In genomic region chr6:52255434-52255833, GRCh38 we compare ENCODE assay signal across 24 cellular contexts. TPM values are rescaled to one million over a fixed set of nuclear protein-coding genes. Genes with fewer than 3 reads are reported as not detected.
A peak's percentile ranks its signal among the peaks of the same experiment; 100 is the strongest.
DNase-seq lines count a peak whose midpoint lies in the region; ATAC-seq, FAIRE-seq and TF ChIP-seq lines count a peak whose summit lies in the region.
"Had no signal": no experiment of that assay in that cellular context is flagged by ENCODE, and none has a peak within 500 bp of the region (broad histone marks: within the 10 kb centered on the region; RNA-seq: fewer than 3 reads in every experiment).

No MANE protein-coding gene starts in this region.

- TF ChIP-seq CTCF in HepG2 (CRISPR knock-in tag; IDR thresholded peaks at IDR 0.05) (no peak), right lobe of liver (IDR thresholded peaks at IDR 0.05) (no peak)

- H3K4me1 Mint-ChIP-seq in T-helper 2 cell treated with Interferon-gamma antibody and Interleukin-4, amounts not matched to agents 5 μg/mL and 100 μg/mL, for 36 hours (ENCODE audit: low read depth), result peaks cover 32% of the 10 kb centered on the region
- peaks cover 46% of the 10 kb centered on the region for H3K4me1 Mint-ChIP-seq in activated CD4-positive, alpha-beta memory T cell treated with anti-CD3 and anti-CD28 coated beads, Interleukin-2, amount 10 ng/mL, durations not matched to agents 7 days and 5 days
- peaks cover 50% of the 10 kb centered on the region for H3K4me1 Mint-ChIP-seq in stimulated activated naive CD8-positive, alpha-beta T cell treated with anti-CD3 and anti-CD28 coated beads, Interleukin-15, amount 100 ng/mL, for 72 hours

- TF ChIP-seq RAD21 in HepG2 (CRISPR knock-in tag; IDR thresholded peaks at IDR 0.05), result no peak

- peak overlapping the region; percentile 51 for H3K4me3 Mint-ChIP-seq in T-helper 2 cell treated with Interferon-gamma antibody and Interleukin-4, amounts not matched to agents 5 μg/mL and 100 μg/mL, for 36 hours
- peak overlapping the region; percentile 12 for H3K4me3 Mint-ChIP-seq in activated CD4-positive, alpha-beta memory T cell treated with anti-CD3 and anti-CD28 coated beads, Interleukin-2, amount 10 ng/mL, durations not matched to agents 7 days and 5 days
- H3K4me3 Mint-ChIP-seq in stimulated activated naive CD8-positive, alpha-beta T cell treated with anti-CD3 and anti-CD28 coated beads, Interleukin-15, amount 100 ng/mL, for 72 hours, result peak overlapping the region; percentile 21 to 49
- H3K4me3 Mint-ChIP-seq: CD4-positive, alpha-beta memory T cell had no signal

- H3K27ac Mint-ChIP-seq in T-helper 2 cell treated with Interferon-gamma antibody and Interleukin-4, amounts not matched to agents 5 μg/mL and 100 μg/mL, for 36 hours, result no peak overlapping the region
- no peak overlapping the region for H3K27ac Mint-ChIP-seq in activated CD4-positive, alpha-beta memory T cell treated with anti-CD3 and anti-CD28 coated beads, Interleukin-2, amount 10 ng/mL, durations not matched to agents 7 days and 5 days
- H3K27ac Mint-ChIP-seq in stimulated activated naive CD8-positive, alpha-beta T cell treated with anti-CD3 and anti-CD28 coated beads, Interleukin-15, amount 100 ng/mL, for 72 hours, result no peak overlapping the region
- H3K27ac Mint-ChIP-seq: CD4-positive, alpha-beta memory T cell had no signal

- TF ChIP-seq POLR2A in HepG2 (IDR thresholded peaks at IDR 0.05; ENCODE audit: insufficient read depth in 1 of 2, low read depth in 2 of 2, low read length in 2 of 2) (no peak), right lobe of liver (IDR thresholded peaks at IDR 0.05) (no peak)

- CTCF ChIA-PET in HepG2 (lab: Yijun Ruan, JAX; ENCODE audit: low intra/inter-chr PET ratio, low total read pairs), result no interaction called here
- CTCF ChIA-PET in activated CD4-positive, alpha-beta memory T cell treated with anti-CD3 and anti-CD28 coated beads, Interleukin-2, amount 10 ng/mL, durations not matched to agents 7 days and 5 days (lab: Charles Lee), result interaction anchor here (1.4 kb wide), 1 partner anchor 9 kb away, joined by 6 read pairs; no protein-coding TSS in a partner anchor

- H3K4me1 ChIP-seq in HepG2 (ENCODE audit: insufficient read depth, low read length) (peaks cover 2% of the 10 kb centered on the region), right lobe of liver (no peaks in the 10 kb centered on the region), aorta (ENCODE audit: control insufficient read depth in 1 of 2, insufficient read depth in 2 of 2, low read length in 2 of 2) (no peaks in the 10 kb centered on the region)
- H3K4me1 ChIP-seq: BLaER1 treated with 17β-estradiol and CSF1 and Interleukin-3, amounts not matched to agents 10 nM and 100 nM; Caco-2; HAP-1; Peyer's patch had no signal

- H3K9me3 ChIP-seq in HepG2 (ENCODE audit: low read length) (no peaks in the 10 kb centered on the region), right lobe of liver (no peaks in the 10 kb centered on the region), aorta (ENCODE audit: control insufficient read depth, low read length) (no peaks in the 10 kb centered on the region)
- H3K9me3 ChIP-seq: BLaER1 treated with 17β-estradiol and CSF1 and Interleukin-3, amounts not matched to agents 10 nM and 100 nM; Caco-2; HAP-1; Peyer's patch had no signal

- intact Hi-C loops in HepG2 (cut with micrococcal nuclease; ENCODE audit: unreplicated experiment) (no loop called here), right lobe of liver (cut with DNase I) (no loop called here), aorta (cut with DNase I) (no loop called here)

- POLR2A ChIA-PET in HepG2 (lab: Yijun Ruan, JAX), result no interaction called here
- POLR2A ChIA-PET in activated CD4-positive, alpha-beta memory T cell treated with anti-CD3 and anti-CD28 coated beads, Interleukin-2, amount 10 ng/mL, durations not matched to agents 7 days and 5 days (lab: Charles Lee), result interaction anchor here (1.4 to 1.9 kb wide), 2 partner anchors 8 to 135 kb away, joined by 3 to 4 read pairs; no protein-coding TSS in a partner anchor

- no peak overlapping the region for H3K9ac ChIP-seq in HepG2 (ENCODE audit: insufficient read depth, low read depth, low read length)
- H3K9ac ChIP-seq: BLaER1 treated with 17β-estradiol and CSF1 and Interleukin-3, amounts not matched to agents 10 nM and 100 nM; GM23248 had no signal

- no peak overlapping the region for H3K4me2 ChIP-seq in HepG2 (ENCODE audit: low read depth, low read length)
- H3K4me2 ChIP-seq: BLaER1 treated with 17β-estradiol and CSF1 and Interleukin-3, amounts not matched to agents 10 nM and 100 nM had no signal

- H3K9me3 Mint-ChIP-seq in T-helper 2 cell treated with Interferon-gamma antibody and Interleukin-4, amounts not matched to agents 5 μg/mL and 100 μg/mL, for 36 hours, result no peaks in the 10 kb centered on the region
- H3K9me3 Mint-ChIP-seq in activated CD4-positive, alpha-beta memory T cell treated with anti-CD3 and anti-CD28 coated beads, Interleukin-2, amount 10 ng/mL, durations not matched to agents 7 days and 5 days, result no peaks in the 10 kb centered on the region
- H3K9me3 Mint-ChIP-seq in stimulated activated naive CD8-positive, alpha-beta T cell treated with anti-CD3 and anti-CD28 coated beads, Interleukin-15, amount 100 ng/mL, for 72 hours, result no peaks in the 10 kb centered on the region
- H3K9me3 Mint-ChIP-seq: CD4-positive, alpha-beta memory T cell had no signal

- in situ Hi-C loops in HepG2 (cut with HindIII; ENCODE audit: extremely low pct_ligation_motif_present, low pct_unique_long_range_greater_than_20kb), result no loop called here

- no peaks in the 10 kb centered on the region for H3K36me3 ChIP-seq in HepG2 (replicated peaks in 1 of 2; ENCODE audit: control insufficient read depth in 1 of 2, insufficient read depth in 2 of 2, low read length in 2 of 2)
- H3K36me3 ChIP-seq in right lobe of liver, result no peaks in the 10 kb centered on the region
- no peaks in the 10 kb centered on the region for H3K36me3 ChIP-seq in aorta (ENCODE audit: control insufficient read depth in 1 of 2, insufficient read depth in 2 of 2, low read length in 1 of 2)
- H3K36me3 ChIP-seq: HAP-1, Peyer's patch had no signal

- H3K79me2 ChIP-seq in HepG2 (ENCODE audit: insufficient read depth, low read length), result no peaks in the 10 kb centered on the region

- H3K27ac ChIP-seq in HepG2 (ENCODE audit: extremely low read length, insufficient read depth, low read length), result no peak overlapping the region
- H3K27ac ChIP-seq in right lobe of liver, result no peak overlapping the region
- no peak overlapping the region for H3K27ac ChIP-seq in aorta (ENCODE audit: low read depth in 1 of 2, low read length in 2 of 2)
- H3K27ac ChIP-seq: 22Rv1; BLaER1 treated with 17β-estradiol and CSF1 and Interleukin-3, amounts not matched to agents 10 nM and 100 nM; GM23248; Peyer's patch had no signal

- DNase-seq in T-helper 2 cell treated with Interferon-gamma antibody and Interleukin-4, amounts not matched to agents 5 μg/mL and 100 μg/mL, for 36 hours (ENCODE audit: low spot score), result no peak
- DNase-seq in T-helper 2 cell, result no peak
- DNase-seq in HepG2 (ENCODE audit: low spot score), result no peak
- DNase-seq in right lobe of liver, result no peak
- no peak for DNase-seq in activated CD4-positive, alpha-beta memory T cell treated with anti-CD3 and anti-CD28 coated beads, Interleukin-2, amount 10 ng/mL, durations not matched to agents 7 days and 5 days
- DNase-seq in stimulated activated naive CD8-positive, alpha-beta T cell treated with anti-CD3 and anti-CD28 coated beads, Interleukin-15, amount 100 ng/mL, for 72 hours, result no peak
- DNase-seq in superior temporal gyrus (ENCODE audit: extremely low spot score), result no peak
- no peak for DNase-seq in aorta
- DNase-seq: Caco-2; CD4-positive, alpha-beta memory T cell; DMS 273 treated with DMSO at 0.1 percent for 48 hours; DMS79 treated with DMSO at 0.1 percent for 48 hours; GM23248; MV-4-11; NCI-H1105 treated with DMSO at 0.1 percent for 48 hours; NCI-H2029 treated with DMSO at 0.1 percent for 48 hours; NCI-H226; NCI-H524; NCI-H82; Peyer's patch had no signal

- no peaks in the 10 kb centered on the region for H4K20me1 ChIP-seq in HepG2 (ENCODE audit: insufficient read depth, low read length)

- ATAC-seq in HepG2 (no peak), right lobe of liver (no peak), aorta (ENCODE audit: low FRiP score) (no peak)
- ATAC-seq in stimulated activated naive CD8-positive, alpha-beta T cell treated with anti-CD3 and anti-CD28 coated beads, Interleukin-15, amount 100 ng/mL, for 72 hours, result no peak

- no peak for FAIRE-seq in HepG2 (lab: Jason Lieb, UNC)

- peaks cover under 1% of the 10 kb centered on the region for H3K36me3 Mint-ChIP-seq in T-helper 2 cell treated with Interferon-gamma antibody and Interleukin-4, amounts not matched to agents 5 μg/mL and 100 μg/mL, for 36 hours (ENCODE audit: low read depth)
- peaks cover 6% of the 10 kb centered on the region for H3K36me3 Mint-ChIP-seq in activated CD4-positive, alpha-beta memory T cell treated with anti-CD3 and anti-CD28 coated beads, Interleukin-2, amount 10 ng/mL, durations not matched to agents 7 days and 5 days (ENCODE audit: low read depth)
- H3K36me3 Mint-ChIP-seq: CD4-positive, alpha-beta memory T cell had no signal

- H3K4me3 ChIP-seq in HepG2 (replicated peaks in 1 of 3; ENCODE audit: insufficient read depth in 1 of 3, low read depth in 2 of 3, low read length in 3 of 3) (no peak overlapping the region), right lobe of liver (no peak overlapping the region), aorta (ENCODE audit: low read length in 2 of 2) (no peak overlapping the region)
- H3K4me3 ChIP-seq: BLaER1 treated with 17β-estradiol and CSF1 and Interleukin-3, amounts not matched to agents 10 nM and 100 nM; GM23248; HAP-1; Peyer's patch had no signal

- no peak for TF ChIP-seq EP300 in HepG2 (IDR thresholded peaks at IDR 0.05; ENCODE audit: low read depth in 2 of 2, low read length in 2 of 2)
- TF ChIP-seq EP300 in HepG2 (CRISPR knock-in tag; IDR thresholded peaks at IDR 0.05; ENCODE audit: borderline replicate concordance), result no peak

- peaks cover 29% of the 10 kb centered on the region for H3K27me3 Mint-ChIP-seq in T-helper 2 cell treated with Interferon-gamma antibody and Interleukin-4, amounts not matched to agents 5 μg/mL and 100 μg/mL, for 36 hours (ENCODE audit: low read depth)
- peaks cover 40% of the 10 kb centered on the region for H3K27me3 Mint-ChIP-seq in activated CD4-positive, alpha-beta memory T cell treated with anti-CD3 and anti-CD28 coated beads, Interleukin-2, amount 10 ng/mL, durations not matched to agents 7 days and 5 days
- H3K27me3 Mint-ChIP-seq in stimulated activated naive CD8-positive, alpha-beta T cell treated with anti-CD3 and anti-CD28 coated beads, Interleukin-15, amount 100 ng/mL, for 72 hours, result peaks cover 38% of the 10 kb centered on the region

- H3K27me3 ChIP-seq in HepG2 (ENCODE audit: control insufficient read depth in 1 of 2, insufficient read depth in 2 of 2, low read length in 2 of 2), result peaks cover 0 to 20% of the 10 kb centered on the region in 2 experiments; a peak in 4 of 5 replicates
- H3K27me3 ChIP-seq in right lobe of liver, result no peaks in the 10 kb centered on the region
- H3K27me3 ChIP-seq in aorta (ENCODE audit: control insufficient read depth in 1 of 2, insufficient read depth in 2 of 2, low read length in 1 of 2), result no peaks in the 10 kb centered on the region
- H3K27me3 ChIP-seq: BLaER1 treated with 17β-estradiol and CSF1 and Interleukin-3, amounts not matched to agents 10 nM and 100 nM; Peyer's patch had no signal

- WGBS in HepG2 (ENCODE audit: low lambda C conversion rate), result 56% methylated on average over 2 of the region's 2 CpGs
- WGBS in right lobe of liver (ENCODE audit: insufficient coverage, low coverage, low lambda C conversion rate, missing lambda C conversion rate), result 56% methylated on average over 2 of the region's 2 CpGs
- 97 to 100% methylated on average over 2 of the region's 2 CpGs for whole genome bisulfite sequencing in aorta, 2 donors

- H2AFZ ChIP-seq in HepG2 (ENCODE audit: low read length), result no peak overlapping the region
- H2AFZ ChIP-seq: GM23248 had no signal

- no TSS peak for BruUV-seq in HepG2 (replicated peaks; lab: Mats Ljungman, UMichigan)

RNA-seq across cellular contexts. Expression of gene IL17F, which starts 11.1 kb away (rescaled TPM):
- not detected in 2 replicates for total RNA-seq in HepG2 (2016; rRNA removed; fragmentation: Illumina TruSeq; extraction: Trizol)
- not detected in 2 replicates for total RNA-seq in HepG2 (2016; cell fraction: cytosol; rRNA removed; fragmentation: Illumina TruSeq; extraction: Trizol; ENCODE audit: low read depth)
- not detected in 2 replicates for total RNA-seq in HepG2 (2016; cell fraction: insoluble cytoplasmic fraction; rRNA removed; fragmentation: Illumina TruSeq; extraction: Trizol)
- total RNA-seq in HepG2 (2016; cell fraction: membrane; rRNA removed; fragmentation: Illumina TruSeq; extraction: Trizol), result not detected in 2 replicates
- total RNA-seq in HepG2 (2016; cell fraction: nucleus; rRNA removed; fragmentation: Illumina TruSeq; extraction: Trizol), result not detected in 2 replicates
- not detected in 2 replicates for polyA plus RNA-seq in HepG2 (2011; rRNA removed)
- polyA plus RNA-seq in HepG2 (2011; cell fraction: cytosol; rRNA removed), result not detected in 2 replicates
- polyA plus RNA-seq in HepG2 (2011; cell fraction: nucleus; rRNA removed), result not detected in 2 replicates
- polyA plus RNA-seq in HepG2 (2012), result not detected in 2 replicates
- polyA plus RNA-seq in HepG2 (2016; cell fraction: cytosol; fragmentation: Illumina TruSeq; extraction: Trizol; ENCODE audit: low read depth), result not detected in 2 replicates
- polyA plus RNA-seq in HepG2 (2016; cell fraction: insoluble cytoplasmic fraction; fragmentation: Illumina TruSeq; extraction: Trizol; ENCODE audit: low read depth), result not detected in 2 replicates
- polyA plus RNA-seq in HepG2 (2016; cell fraction: membrane; fragmentation: Illumina TruSeq; extraction: Trizol; ENCODE audit: low read depth), result not detected in 2 replicates
- not detected in 2 replicates for polyA plus RNA-seq in HepG2 (2016; cell fraction: nucleus; fragmentation: Illumina TruSeq; extraction: Trizol; ENCODE audit: insufficient read depth, low read depth)
- not detected in 2 replicates for polyA minus RNA-seq in HepG2 (2011; rRNA and poly(A)+ RNA removed; ENCODE audit: low replicate concordance)
- not detected in 2 replicates for polyA minus RNA-seq in HepG2 (2011; cell fraction: cytosol; rRNA and poly(A)+ RNA removed)
- not detected in 2 replicates for polyA minus RNA-seq in HepG2 (2011; cell fraction: nucleus; rRNA and poly(A)+ RNA removed)
- not detected for total RNA-seq in right lobe of liver
- 10 to 100 TPM; 12.6 to 13.3 TPM for total RNA-seq in activated CD4-positive, alpha-beta memory T cell treated with anti-CD3 and anti-CD28 coated beads, Interleukin-2, amount 10 ng/mL, durations not matched to agents 7 days and 5 days
- total RNA-seq in aorta, result not detected
- polyA plus RNA-seq in aorta, result not detected
- total RNA-seq: Caco-2; CD4-positive, alpha-beta memory T cell; GM23248; HT1080; Peyer's patch had no signal
- polyA plus RNA-seq: CD4-positive, alpha-beta memory T cell; GM23248 had no signal

RNA-seq across cellular contexts. Expression of gene MCM3, which starts 29.1 kb away (rescaled TPM):
- total RNA-seq in HepG2 (2016; rRNA removed; fragmentation: Illumina TruSeq; extraction: Trizol) (288 and 336 TPM in 2 replicates), right lobe of liver (10 to 100 TPM in 3 of 6 experiments, 1 to 10 TPM in 3; 6.6 to 35.9 (median 10.5) TPM), aorta (10 to 100 TPM; 24.5 to 30.5 TPM)
- 27.6 and 36.1 TPM in 2 replicates for total RNA-seq in HepG2 (2016; cell fraction: cytosol; rRNA removed; fragmentation: Illumina TruSeq; extraction: Trizol; ENCODE audit: low read depth)
- total RNA-seq in HepG2 (2016; cell fraction: insoluble cytoplasmic fraction; rRNA removed; fragmentation: Illumina TruSeq; extraction: Trizol), result 287 and 310 TPM in 2 replicates
- 67.0 and 76.9 TPM in 2 replicates for total RNA-seq in HepG2 (2016; cell fraction: membrane; rRNA removed; fragmentation: Illumina TruSeq; extraction: Trizol)
- 222 and 236 TPM in 2 replicates for total RNA-seq in HepG2 (2016; cell fraction: nucleus; rRNA removed; fragmentation: Illumina TruSeq; extraction: Trizol)
- polyA plus RNA-seq in HepG2 (2011; rRNA removed) (110 and 164 TPM in 2 replicates), aorta (10 to 100 TPM; 11.6 to 21.6 TPM)
- polyA plus RNA-seq in HepG2 (2011; cell fraction: cytosol; rRNA removed), result 97.2 and 124 TPM in 2 replicates
- 135 and 203 TPM in 2 replicates for polyA plus RNA-seq in HepG2 (2011; cell fraction: nucleus; rRNA removed)
- polyA plus RNA-seq in HepG2 (2012), result 70.9 and 88.3 TPM in 2 replicates
- polyA plus RNA-seq in HepG2 (2016; cell fraction: cytosol; fragmentation: Illumina TruSeq; extraction: Trizol; ENCODE audit: low read depth), result 14.8 and 17.4 TPM in 2 replicates
- 255 and 266 TPM in 2 replicates for polyA plus RNA-seq in HepG2 (2016; cell fraction: insoluble cytoplasmic fraction; fragmentation: Illumina TruSeq; extraction: Trizol; ENCODE audit: low read depth)
- 29.0 and 35.9 TPM in 2 replicates for polyA plus RNA-seq in HepG2 (2016; cell fraction: membrane; fragmentation: Illumina TruSeq; extraction: Trizol; ENCODE audit: low read depth)
- 238 and 239 TPM in 2 replicates for polyA plus RNA-seq in HepG2 (2016; cell fraction: nucleus; fragmentation: Illumina TruSeq; extraction: Trizol; ENCODE audit: insufficient read depth, low read depth)
- polyA minus RNA-seq in HepG2 (2011; rRNA and poly(A)+ RNA removed; ENCODE audit: low replicate concordance), result 258 and 404 TPM in 2 replicates
- 66.4 and 93.7 TPM in 2 replicates for polyA minus RNA-seq in HepG2 (2011; cell fraction: cytosol; rRNA and poly(A)+ RNA removed)
- 123 and 171 TPM in 2 replicates for polyA minus RNA-seq in HepG2 (2011; cell fraction: nucleus; rRNA and poly(A)+ RNA removed)
- total RNA-seq in activated CD4-positive, alpha-beta memory T cell treated with anti-CD3 and anti-CD28 coated beads, Interleukin-2, amount 10 ng/mL, durations not matched to agents 7 days and 5 days, result 100 to 1,000 TPM; 149 TPM

Comparison
In these comparisons a context has a peak if more than half of its experiments do, and no peak if none do; other contexts are left out.
1. RNA of gene IL17F, which starts 11.1 kb away (total RNA-seq): 12.6 to 13.3 TPM in activated CD4-positive, alpha-beta memory T cell treated with anti-CD3 and anti-CD28 coated beads, Interleukin-2, amount 10 ng/mL, durations not matched to agents 7 days and 5 days; not detected in HepG2, not detected in right lobe of liver and not detected in aorta; every median in the first group is over 10 times any median in the second.
2. Peak in every context shown above with its lines, with median percentiles within 50 percentile points of each other: H3K4me3 Mint-ChIP-seq.